ENCODE assay signal across 10 cellular contexts in the genomic region with DNA sequence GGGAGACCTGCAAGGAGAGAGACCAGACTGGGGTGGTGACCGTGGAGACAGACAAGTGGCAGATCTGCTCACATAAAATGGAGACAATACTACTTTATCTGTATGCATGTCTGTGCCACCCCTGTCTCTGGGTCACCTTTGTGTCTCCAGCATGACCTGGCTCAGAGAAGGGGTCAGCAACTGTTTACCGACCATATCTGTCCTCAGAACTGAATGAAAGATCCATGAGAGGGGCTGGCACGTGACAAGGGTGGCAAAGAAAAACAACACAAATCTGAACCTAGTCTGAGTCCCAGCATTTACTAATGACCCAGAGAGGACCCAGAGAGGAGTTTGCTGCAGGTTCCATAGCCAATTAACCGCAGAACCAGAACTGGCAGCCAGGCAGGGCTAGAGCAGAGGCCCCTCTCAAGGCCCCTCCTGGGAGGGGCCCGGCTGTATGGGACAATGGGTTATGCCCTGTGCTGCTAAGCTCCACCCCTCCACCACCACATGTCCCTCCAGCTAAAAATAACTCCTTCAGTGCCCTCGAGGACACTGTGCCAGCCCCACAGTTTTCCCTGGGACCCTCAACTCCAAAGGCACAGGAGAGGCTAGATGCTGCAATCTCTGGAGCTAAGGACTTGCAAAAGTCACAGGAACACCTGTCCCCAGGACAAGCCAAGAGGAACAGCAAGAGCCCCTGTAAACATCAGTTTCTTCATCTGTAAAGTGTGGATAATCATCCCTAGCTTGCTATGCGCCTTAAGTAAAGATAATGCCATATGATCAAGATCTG. TPM values are rescaled to one million over a fixed set of nuclear protein-coding genes. Genes with fewer than 3 reads are reported as not detected.
DNase-seq lines count a peak whose midpoint lies in the region; ATAC-seq and TF ChIP-seq lines count a peak whose summit lies in the region.
"Had no signal": no experiment of that assay in that cellular context is flagged by ENCODE, and none has a peak within 500 bp of the region (broad histone marks: within the 10 kb centered on the region; RNA-seq: fewer than 3 reads in every experiment).

No MANE protein-coding gene starts in this region.

- peaks cover 44% of the 10 kb centered on the region for H3K36me3 ChIP-seq in DOHH2 (ENCODE audit: control insufficient read depth, low read length)

- no peaks in the 10 kb centered on the region for H3K9me2 ChIP-seq in DOHH2 (replicated peaks; ENCODE audit: control insufficient read depth, low read length)

- TF ChIP-seq EP300 in Ishikawa (IDR thresholded peaks at IDR 0.05; ENCODE audit: borderline replicate concordance): no peak

- TF ChIP-seq RAD21 in Ishikawa (IDR thresholded peaks at IDR 0.05; ENCODE audit: low read depth): no peak

- H3K36me3 Mint-ChIP-seq in activated T-helper 2 cell treated with anti-CD3 and anti-CD28 coated beads, Interferon-gamma antibody, Interleukin-2, Interleukin-4, amounts not matched to agents 10 μg/mL and 5 μg/mL and 100 μg/mL, durations not matched to agents 14 hours and 24 hours and 36 hours (ENCODE audit: low read depth): peaks cover 7% of the 10 kb centered on the region
- H3K36me3 Mint-ChIP-seq in mesothelial cell of epicardium: peaks cover 2% of the 10 kb centered on the region

- no peaks in the 10 kb centered on the region for H3K9me3 Mint-ChIP-seq in activated T-helper 2 cell treated with anti-CD3 and anti-CD28 coated beads, Interferon-gamma antibody, Interleukin-2, Interleukin-4, amounts not matched to agents 10 μg/mL and 5 μg/mL and 100 μg/mL, durations not matched to agents 14 hours and 24 hours and 36 hours
- no peaks in the 10 kb centered on the region for H3K9me3 Mint-ChIP-seq in mesothelial cell of epicardium

- peaks cover 13% of the 10 kb centered on the region for H3K4me1 Mint-ChIP-seq in activated T-helper 2 cell treated with anti-CD3 and anti-CD28 coated beads, Interferon-gamma antibody, Interleukin-2, Interleukin-4, amounts not matched to agents 10 μg/mL and 5 μg/mL and 100 μg/mL, durations not matched to agents 14 hours and 24 hours and 36 hours (ENCODE audit: low read depth)
- H3K4me1 Mint-ChIP-seq in mesothelial cell of epicardium: peaks cover 11% of the 10 kb centered on the region

- no peak for DNase-seq in activated T-helper 2 cell treated with anti-CD3 and anti-CD28 coated beads, Interferon-gamma antibody, Interleukin-2, Interleukin-4, amounts not matched to agents 10 μg/mL and 5 μg/mL and 100 μg/mL, durations not matched to agents 14 hours and 24 hours and 36 hours (ENCODE audit: low spot score)
- no peak for DNase-seq in mesothelial cell of epicardium (ENCODE audit: low spot score in 2 of 2, unreplicated experiment in 2 of 2)
- DNase-seq in DMS79 (lab: John Stamatoyannopoulos, UW): no peak
- DNase-seq in sciatic nerve (ENCODE audit: low spot score): no peak

- H3K27me3 ChIP-seq in DOHH2 (ENCODE audit: control insufficient read depth, low read length): no peaks in the 10 kb centered on the region
- H3K27me3 ChIP-seq: SJSA1 had no signal

- peaks cover 14% of the 10 kb centered on the region for H4K20me1 ChIP-seq in DOHH2 (ENCODE audit: control insufficient read depth, insufficient read depth, low read depth, low read length)

- peak overlapping the region; percentile 87 for H3K4me3 Mint-ChIP-seq in activated T-helper 2 cell treated with anti-CD3 and anti-CD28 coated beads, Interferon-gamma antibody, Interleukin-2, Interleukin-4, amounts not matched to agents 10 μg/mL and 5 μg/mL and 100 μg/mL, durations not matched to agents 14 hours and 24 hours and 36 hours (ENCODE audit: low read depth)
- H3K4me3 Mint-ChIP-seq in mesothelial cell of epicardium: peak overlapping the region; percentile 82

- H3K27me3 Mint-ChIP-seq in activated T-helper 2 cell treated with anti-CD3 and anti-CD28 coated beads, Interferon-gamma antibody, Interleukin-2, Interleukin-4, amounts not matched to agents 10 μg/mL and 5 μg/mL and 100 μg/mL, durations not matched to agents 14 hours and 24 hours and 36 hours (ENCODE audit: low read depth): no peaks in the 10 kb centered on the region
- H3K27me3 Mint-ChIP-seq in mesothelial cell of epicardium (ENCODE audit: low read depth): no peaks in the 10 kb centered on the region

- TF ChIP-seq CTCF in DOHH2 (IDR thresholded peaks at IDR 0.05; ENCODE audit: low read depth, low read length, poor library complexity, severe bottlenecking) (no peak), mesothelial cell of epicardium (IDR thresholded peaks at IDR 0.05; ENCODE audit: unreplicated experiment) (no peak)

- peaks cover 7% of the 10 kb centered on the region for H3F3A ChIP-seq in DOHH2 (ENCODE audit: control insufficient read depth, insufficient read depth)

- H3K79me2 ChIP-seq in DOHH2 (ENCODE audit: control insufficient read depth, low read length): peaks cover 66% of the 10 kb centered on the region

- intact Hi-C loops in activated T-helper 2 cell treated with anti-CD3 and anti-CD28 coated beads, Interferon-gamma antibody, Interleukin-2, Interleukin-4, amounts not matched to agents 10 μg/mL and 5 μg/mL and 100 μg/mL, durations not matched to agents 14 hours and 24 hours and 36 hours (cut with micrococcal nuclease): no loop called here
- intact Hi-C loops in sciatic nerve (cut with DNase I): loop anchor here (1.0 kb wide), 1 partner anchor 42 kb away; no protein-coding TSS in a partner anchor

- peak overlapping the region; percentile 88 for H3K27ac Mint-ChIP-seq in activated T-helper 2 cell treated with anti-CD3 and anti-CD28 coated beads, Interferon-gamma antibody, Interleukin-2, Interleukin-4, amounts not matched to agents 10 μg/mL and 5 μg/mL and 100 μg/mL, durations not matched to agents 14 hours and 24 hours and 36 hours
- H3K27ac Mint-ChIP-seq in mesothelial cell of epicardium: peak overlapping the region; percentile 95

- peak overlapping the region; percentile 74 for H3K4me2 ChIP-seq in DOHH2 (ENCODE audit: low read length)

- H3K4me1 ChIP-seq in DOHH2 (ENCODE audit: control insufficient read depth, low read length): peaks cover 37% of the 10 kb centered on the region

- no peaks in the 10 kb centered on the region for H3K9me3 ChIP-seq in DOHH2 (ENCODE audit: control insufficient read depth, insufficient read depth, low read length)
- H3K9me3 ChIP-seq: SJSA1 had no signal

- H3K4me3 ChIP-seq in DOHH2 (ENCODE audit: low read length): peak overlapping the region; percentile 84
- H3K4me3 ChIP-seq: SJSA1 had no signal

- ATAC-seq in sciatic nerve (no peak), GM21390 (IDR thresholded peaks at IDR 0.05; ENCODE audit: unreplicated experiment) (no peak), HG02973 (IDR thresholded peaks at IDR 0.05; ENCODE audit: unreplicated experiment) (no peak)

- H3K27ac ChIP-seq in DOHH2 (ENCODE audit: low read depth, low read length): no peak overlapping the region
- H3K27ac ChIP-seq: SJSA1 had no signal

TF ChIP-seq in Ishikawa, 13 proteins besides CTCF, POLR2A, EP300 and RAD21:
- TF ChIP-seq YY1 (IDR thresholded peaks at IDR 0.05; ENCODE audit: low read depth): no peak
- TF ChIP-seq FOXM1 (IDR thresholded peaks at IDR 0.05; ENCODE audit: borderline replicate concordance, low read depth): no peak
- TF ChIP-seq, protein P1, sequence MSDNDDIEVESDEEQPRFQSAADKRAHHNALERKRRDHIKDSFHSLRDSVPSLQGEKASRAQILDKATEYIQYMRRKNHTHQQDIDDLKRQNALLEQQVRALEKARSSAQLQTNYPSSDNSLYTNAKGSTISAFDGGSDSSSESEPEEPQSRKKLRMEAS (IDR thresholded peaks at IDR 0.05): 0 out of 2 replicates have a peak, but pooled peaks have one; percentile 19

RNA-seq across cellular contexts. Expression of a gene that starts 2.2 kb away (rescaled TPM):
- total RNA-seq in activated T-helper 2 cell treated with anti-CD3 and anti-CD28 coated beads, Interferon-gamma antibody, Interleukin-2, Interleukin-4, amounts not matched to agents 10 μg/mL and 5 μg/mL and 100 μg/mL, durations not matched to agents 14 hours and 24 hours and 36 hours: 120 and 122 TPM in 2 replicates
- total RNA-seq in mesothelial cell of epicardium: 149 to 152 TPM (median 150 TPM) in 3 replicates
- total RNA-seq in sciatic nerve: 48.1 TPM

RNA-seq across cellular contexts. Expression of a gene that starts 59.8 kb away (rescaled TPM):
- not detected in 2 replicates for total RNA-seq in activated T-helper 2 cell treated with anti-CD3 and anti-CD28 coated beads, Interferon-gamma antibody, Interleukin-2, Interleukin-4, amounts not matched to agents 10 μg/mL and 5 μg/mL and 100 μg/mL, durations not matched to agents 14 hours and 24 hours and 36 hours
- total RNA-seq in mesothelial cell of epicardium (not detected in 3 replicates), sciatic nerve (3.0 TPM)
- total RNA-seq: lung, SJSA1 had no signal
